In genomic region chr4:112128452-112128851, GRCh38 we compare ENCODE assay signal across 21 cellular contexts. TPM values are rescaled to one million over a fixed set of nuclear protein-coding genes. Genes with fewer than 3 reads are reported as not detected.
DNase-seq lines count a peak whose midpoint lies in the region; ATAC-seq, FAIRE-seq and TF ChIP-seq lines count a peak whose summit lies in the region.
"Had no signal": no experiment of that assay in that cellular context is flagged by ENCODE, and none has a peak within 500 bp of the region (broad histone marks: within the 10 kb centered on the region; RNA-seq: fewer than 3 reads in every experiment).

No MANE protein-coding gene starts in this region.

- BruUV-seq in OCI-LY7 (replicated peaks; lab: Mats Ljungman, UMichigan) = no TSS peak

- TF ChIP-seq POLR2A in GM12891 (IDR thresholded peaks at IDR 0.05; ENCODE audit: low read depth, low read length) = no peak

- H3K27ac Mint-ChIP-seq in stimulated activated effector memory CD8-positive, alpha-beta T cell treated with anti-CD3 and anti-CD28 coated beads, Interleukin-12 subunit alpha, Interleukin-12 subunit beta, amount 100 ng/mL, for 72 hours = no peak overlapping the region
- H3K27ac Mint-ChIP-seq: activated CD8-positive, alpha-beta memory T cell treated with anti-CD3 and anti-CD28 coated beads, Interleukin-2, amount 10 ng/mL, durations not matched to agents 7 days and 5 days; activated naive CD8-positive, alpha-beta T cell treated with anti-CD3 and anti-CD28 coated beads, Interleukin-2, amount 10 ng/mL, durations not matched to agents 7 days and 5 days had no signal

- H2AFZ ChIP-seq in OCI-LY7 (ENCODE audit: low read length) = peak overlapping the region; percentile 77

- H3K4me3 ChIP-seq in OCI-LY7 (ENCODE audit: low read depth, low read length, poor library complexity, severe bottlenecking) = no peak overlapping the region
- H3K4me3 ChIP-seq: body of pancreas, lower lobe of right lung, spleen had no signal

- no peak overlapping the region for H3K27ac ChIP-seq in OCI-LY7 (ENCODE audit: low read depth, low read length, poor library complexity, severe bottlenecking)
- H3K27ac ChIP-seq: body of pancreas, KMS-11, lower lobe of right lung, neutrophil, spleen had no signal

- H3K79me2 ChIP-seq in OCI-LY7 (ENCODE audit: insufficient read depth, low read depth, low read length) = no peaks in the 10 kb centered on the region

- no peak for TF ChIP-seq CTCF in OCI-LY7 (conservative IDR thresholded peaks at IDR 0.05; ENCODE audit: low read length)

- CTCF ChIA-PET in OCI-LY7 (lab: Charles Lee; ENCODE audit: unreplicated experiment) = no interaction called here

- H3K4me1 Mint-ChIP-seq in stimulated activated effector memory CD8-positive, alpha-beta T cell treated with anti-CD3 and anti-CD28 coated beads, Interleukin-12 subunit alpha, Interleukin-12 subunit beta, amount 100 ng/mL, for 72 hours = no peaks in the 10 kb centered on the region

- H3K36me3 ChIP-seq in OCI-LY7 (ENCODE audit: insufficient read depth, low read length) = no peaks in the 10 kb centered on the region
- H3K36me3 ChIP-seq: lower lobe of right lung, neutrophil, spleen had no signal

- H3K9me3 Mint-ChIP-seq in stimulated activated effector memory CD8-positive, alpha-beta T cell treated with anti-CD3 and anti-CD28 coated beads, Interleukin-12 subunit alpha, Interleukin-12 subunit beta, amount 100 ng/mL, for 72 hours = no peaks in the 10 kb centered on the region
- H3K9me3 Mint-ChIP-seq: activated naive CD8-positive, alpha-beta T cell treated with anti-CD3 and anti-CD28 coated beads, Interleukin-2, amount 10 ng/mL, durations not matched to agents 7 days and 5 days had no signal

- no peaks in the 10 kb centered on the region for H3K9me2 ChIP-seq in OCI-LY7 (ENCODE audit: insufficient read depth, low read length)

- peak overlapping the region; percentile 51 for H3K4me2 ChIP-seq in OCI-LY7 (ENCODE audit: low read length)
- H3K4me2 ChIP-seq: KMS-11 had no signal

- no peak overlapping the region for H3K4me3 Mint-ChIP-seq in stimulated activated effector memory CD8-positive, alpha-beta T cell treated with anti-CD3 and anti-CD28 coated beads, Interleukin-12 subunit alpha, Interleukin-12 subunit beta, amount 100 ng/mL, for 72 hours
- H3K4me3 Mint-ChIP-seq: activated CD8-positive, alpha-beta memory T cell treated with anti-CD3 and anti-CD28 coated beads, Interleukin-2, amount 10 ng/mL, durations not matched to agents 7 days and 5 days; activated naive CD8-positive, alpha-beta T cell treated with anti-CD3 and anti-CD28 coated beads, Interleukin-2, amount 10 ng/mL, durations not matched to agents 7 days and 5 days had no signal

- POLR2A ChIA-PET in OCI-LY7 (lab: Charles Lee) = interaction anchor here (0.6 to 3.7 kb wide), 10 partner anchors 9 to 117 kb away, joined by 3 to 30 read pairs (median 4); no protein-coding TSS in a partner anchor

- no peaks in the 10 kb centered on the region for H4K20me1 ChIP-seq in OCI-LY7 (ENCODE audit: insufficient read depth, low read length)

- H3K36me3 Mint-ChIP-seq in stimulated activated effector memory CD8-positive, alpha-beta T cell treated with anti-CD3 and anti-CD28 coated beads, Interleukin-12 subunit alpha, Interleukin-12 subunit beta, amount 100 ng/mL, for 72 hours = no peaks in the 10 kb centered on the region
- H3K36me3 Mint-ChIP-seq: activated naive CD8-positive, alpha-beta T cell treated with anti-CD3 and anti-CD28 coated beads, Interleukin-2, amount 10 ng/mL, durations not matched to agents 7 days and 5 days had no signal

- H3K4me1 ChIP-seq in OCI-LY7 (ENCODE audit: insufficient read depth, low read length, poor library complexity, severe bottlenecking) = peaks cover 23% of the 10 kb centered on the region
- H3K4me1 ChIP-seq: body of pancreas, lower lobe of right lung, spleen had no signal

- H3K9me3 ChIP-seq in OCI-LY7 (ENCODE audit: low read length) = no peaks in the 10 kb centered on the region
- H3K9me3 ChIP-seq: body of pancreas, lower lobe of right lung, neutrophil, spleen had no signal

- ATAC-seq in GM19463 (IDR thresholded peaks at IDR 0.05; ENCODE audit: unreplicated experiment) (peak; percentile 51), HG03064 (IDR thresholded peaks at IDR 0.05; ENCODE audit: low read depth, unreplicated experiment) (peak; percentile 68)
- ATAC-seq in stimulated activated effector memory CD8-positive, alpha-beta T cell treated with anti-CD3 and anti-CD28 coated beads, Interleukin-12 subunit alpha, Interleukin-12 subunit beta, amount 100 ng/mL, for 72 hours = no peak
- ATAC-seq: body of pancreas, lower lobe of right lung had no signal

- FAIRE-seq in GM12891 (lab: Jason Lieb, UNC) = peak; percentile 76
- FAIRE-seq: colon had no signal

- DNase-seq in GM12891 (ENCODE audit: insufficient read length, low spot score) (no peak), OCI-LY7 (ENCODE audit: low spot score) (no peak), DMS153 treated with DMSO at 0.1 percent for 48 hours (lab: John Stamatoyannopoulos, UW; ENCODE audit: unreplicated experiment) (no peak), NOMO-1 treated with DMSO at 0.1 percent for 48 hours (lab: John Stamatoyannopoulos, UW; ENCODE audit: unreplicated experiment) (no peak), islet precursor cell (no peak)
- no peak for DNase-seq in stimulated activated effector memory CD8-positive, alpha-beta T cell treated with anti-CD3 and anti-CD28 coated beads, Interleukin-12 subunit alpha, Interleukin-12 subunit beta, amount 100 ng/mL, for 72 hours (ENCODE audit: low spot score in 2 of 2)
- DNase-seq: activated CD8-positive, alpha-beta memory T cell treated with anti-CD3 and anti-CD28 coated beads, Interleukin-2, amount 10 ng/mL, durations not matched to agents 7 days and 5 days; activated naive CD8-positive, alpha-beta T cell treated with anti-CD3 and anti-CD28 coated beads, Interleukin-2, amount 10 ng/mL, durations not matched to agents 7 days and 5 days; body of pancreas; DMS79; lower lobe of right lung; NCI-H1092; NCI-H2081; NCI-H510A; spleen; SW 1271 had no signal

- intact Hi-C loops in OCI-LY7 (cut with micrococcal nuclease; ENCODE audit: unreplicated experiment) = no loop called here

TF ChIP-seq in GM12891, 5 proteins besides CTCF, POLR2A, EP300 and RAD21:
- TF ChIP-seq SPI1 (IDR thresholded peaks at IDR 0.05; ENCODE audit: low read depth, low read length) (no peak), TAF1 (IDR thresholded peaks at IDR 0.05; ENCODE audit: low read depth, low read length) (no peak), POLR2AphosphoS5 (IDR thresholded peaks at IDR 0.05; ENCODE audit: low read depth, low read length) (no peak), PAX5 (IDR thresholded peaks at IDR 0.05; ENCODE audit: insufficient read depth, low read length, severe bottlenecking) (no peak), POU2F2 (IDR thresholded peaks at IDR 0.05; ENCODE audit: low read depth, low read length) (no peak)

RNA-seq across cellular contexts. Expression of gene FAM241A, which starts 16.8 kb away (rescaled TPM):
- 2.5 TPM for polyA plus RNA-seq in GM12891 (2012; ENCODE audit: low read depth, missing spikeins)
- 2.1 and 2.5 TPM in 2 replicates for total RNA-seq in OCI-LY7 (2014; rRNA removed; shearing (Covaris generic))
- 9.5 and 10.5 TPM in 2 replicates for total RNA-seq in OCI-LY7 (2022)
